ENCODE assay signal across 14 cellular contexts in genomic region chr17:1936766-1937165, GRCh38.
DNase-seq lines count a peak whose midpoint lies in the region; ATAC-seq and TF ChIP-seq lines count a peak whose summit lies in the region.
"Had no signal": no experiment of that assay in that cellular context is flagged by ENCODE, and none has a peak within 500 bp of the region (broad histone marks: within the 10 kb centered on the region; RNA-seq: fewer than 3 reads in every experiment).

No MANE protein-coding gene starts in this region.

- no peaks in the 10 kb centered on the region for H3K9me3 ChIP-seq in BLaER1 treated with 17β-estradiol and CSF1 and Interleukin-3, amounts not matched to agents 10 nM and 100 nM (replicated peaks in 1 of 11)
- H3K9me3 ChIP-seq: Caco-2 had no signal

- H3K36me3 ChIP-seq in BLaER1 treated with 17β-estradiol and CSF1 and Interleukin-3, amounts not matched to agents 10 nM and 100 nM = no peaks in the 10 kb centered on the region
- H3K36me3 ChIP-seq in H7 (replicated peaks; ENCODE audit: control insufficient read depth, insufficient read depth, low read length) = no peaks in the 10 kb centered on the region

- no peak overlapping the region for H3K4me3 Mint-ChIP-seq in natural killer cell
- H3K4me3 Mint-ChIP-seq: CD4-positive, alpha-beta memory T cell had no signal

- no peak for TF ChIP-seq CTCF in natural killer cell (IDR thresholded peaks at IDR 0.05)
- no peak for TF ChIP-seq CTCF in omental fat pad (IDR thresholded peaks at IDR 0.05)

- H3K9me3 Mint-ChIP-seq in natural killer cell = no peaks in the 10 kb centered on the region
- H3K9me3 Mint-ChIP-seq: CD4-positive, alpha-beta memory T cell had no signal

- H3K27me3 Mint-ChIP-seq in natural killer cell (ENCODE audit: low read depth in 2 of 2) = no peaks in the 10 kb centered on the region

- DNase-seq in CMK (ENCODE audit: low read depth) = peak; percentile 31
- peak; percentile 62 for DNase-seq in H7
- DNase-seq in natural killer cell = no peak
- no peak for DNase-seq in globus pallidus (ENCODE audit: low spot score)
- no peak for DNase-seq in omental fat pad (ENCODE audit: low spot score)
- DNase-seq: Caco-2; CD4-positive, alpha-beta memory T cell; DMS153; DND-41; GM23248 had no signal

- no peaks in the 10 kb centered on the region for H3K36me3 Mint-ChIP-seq in natural killer cell
- H3K36me3 Mint-ChIP-seq: CD4-positive, alpha-beta memory T cell had no signal

- ATAC-seq in natural killer cell (peak in 2 of 3 donors; percentile 36 to 44), HG03159 (IDR thresholded peaks at IDR 0.05; ENCODE audit: unreplicated experiment) (no peak), HG03439 (IDR thresholded peaks at IDR 0.05; ENCODE audit: unreplicated experiment) (no peak), omental fat pad (ENCODE audit: low FRiP score) (no peak)
- ATAC-seq: HCT116 had no signal

- H3K27ac ChIP-seq in BLaER1 treated with 17β-estradiol and CSF1 and Interleukin-3, amounts not matched to agents 10 nM and 100 nM = peak overlapping the region; percentile 28 to 66 (median 52); a peak in 20 of 22 replicates
- H3K27ac ChIP-seq: GM23248 had no signal

- H3K27ac Mint-ChIP-seq in natural killer cell = no peak overlapping the region
- H3K27ac Mint-ChIP-seq: CD4-positive, alpha-beta memory T cell had no signal

- peak overlapping the region; percentile 88 to 97 (median 94) for H3K4me2 ChIP-seq in BLaER1 treated with 17β-estradiol and CSF1 and Interleukin-3, amounts not matched to agents 10 nM and 100 nM

- no peaks in the 10 kb centered on the region for H3K4me1 Mint-ChIP-seq in natural killer cell
- H3K4me1 Mint-ChIP-seq: CD4-positive, alpha-beta memory T cell had no signal

- peak overlapping the region; percentile 34 to 75 (median 64) for H3K9ac ChIP-seq in BLaER1 treated with 17β-estradiol and CSF1 and Interleukin-3, amounts not matched to agents 10 nM and 100 nM
- H3K9ac ChIP-seq: GM23248 had no signal

- H4K20me1 ChIP-seq in BLaER1 treated with 17β-estradiol and CSF1 and Interleukin-3, amounts not matched to agents 10 nM and 100 nM = peaks cover 0 to 59% (median 11%) of the 10 kb centered on the region in 11 experiments; a peak in 10 of 22 replicates

- H3K27me3 ChIP-seq in BLaER1 treated with 17β-estradiol and CSF1 and Interleukin-3, amounts not matched to agents 10 nM and 100 nM = 0 out of 22 replicates have a peak, but pooled peaks cover 0 to 7% (median 0%) of the 10 kb centered on the region in 11 experiments
- H3K27me3 ChIP-seq in H7 (ENCODE audit: control insufficient read depth, insufficient read depth, low read length) = no peaks in the 10 kb centered on the region

- H3K4me1 ChIP-seq in BLaER1 treated with 17β-estradiol and CSF1 and Interleukin-3, amounts not matched to agents 10 nM and 100 nM = peaks cover 9 to 53% (median 47%) of the 10 kb centered on the region in 10 experiments

- H3K4me3 ChIP-seq in BLaER1 treated with 17β-estradiol and CSF1 and Interleukin-3, amounts not matched to agents 10 nM and 100 nM = peak overlapping the region; percentile 10 to 64 (median 42); a peak in 18 of 20 replicates
- no peak overlapping the region for H3K4me3 ChIP-seq in H7 (ENCODE audit: insufficient read depth, low read depth, low read length)
- H3K4me3 ChIP-seq: GM23248 had no signal

- intact Hi-C loops in natural killer cell (cut with micrococcal nuclease) = no loop called here

Comparison
In these comparisons a context has a peak if more than half of its experiments do, and no peak if none do; other contexts are left out.
1. DNase-seq: peak in CMK (single experiment) and H7 (single experiment); none in natural killer cell (single experiment), globus pallidus (single experiment) and omental fat pad (single experiment).
2. ATAC-seq: peak in natural killer cell (2 of 3); none in HG03159 (single experiment), HG03439 (single experiment) and omental fat pad (single experiment).